26 cellular contexts compared by ENCODE assay signal in the genomic region with DNA sequence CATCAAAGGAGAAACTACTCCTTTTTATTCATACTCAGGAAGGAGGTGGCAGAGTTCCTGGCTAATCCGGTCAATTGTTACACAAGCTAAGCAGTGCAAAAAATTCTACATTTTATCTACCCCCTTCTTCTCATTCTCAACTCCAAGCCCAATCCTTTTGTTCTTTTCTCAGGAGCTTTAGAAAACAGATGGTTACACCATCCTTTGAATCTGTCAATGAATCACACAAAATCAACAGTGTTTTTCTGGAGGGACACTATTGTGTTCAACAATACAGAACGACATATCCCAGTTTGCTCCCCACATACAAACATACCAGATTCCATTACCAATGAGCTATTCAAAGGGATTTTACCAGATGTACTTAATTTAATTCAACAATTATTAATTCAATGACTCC.
"Had no signal": no experiment of that assay in that cellular context is flagged by ENCODE, and none has a peak within 500 bp of the region (broad histone marks: within the 10 kb centered on the region; RNA-seq: fewer than 3 reads in every experiment).

No MANE protein-coding gene starts in this region.

- H3K9me3 Mint-ChIP-seq: activated CD4-positive, alpha-beta memory T cell treated with anti-CD3 and anti-CD28 coated beads, Interleukin-2, amount 10 ng/mL, durations not matched to agents 7 days and 5 days; activated CD4-positive, alpha-beta T cell treated with anti-CD3 and anti-CD28 coated beads, Interleukin-2, amount 10 ng/mL, durations not matched to agents 7 days and 5 days; activated T-cell treated with anti-CD3 and anti-CD28 coated beads, Interleukin-2, amount 50 U/mL, for 24 hours; brain; natural killer cell treated with Interleukin-12 subunit alpha and Interleukin-12 subunit beta and Interleukin-15 and Interleukin-18, amount 100 ng/mL, for 72 hours had no signal

- H3K27ac Mint-ChIP-seq: activated CD4-positive, alpha-beta memory T cell treated with anti-CD3 and anti-CD28 coated beads, Interleukin-2, amount 10 ng/mL, durations not matched to agents 7 days and 5 days; activated CD4-positive, alpha-beta T cell treated with anti-CD3 and anti-CD28 coated beads, Interleukin-2, amount 10 ng/mL, durations not matched to agents 7 days and 5 days; activated naive CD4-positive, alpha-beta T cell treated with anti-CD3 and anti-CD28 coated beads, Interleukin-2, amount 10 ng/mL, durations not matched to agents 7 days and 5 days; activated naive CD8-positive, alpha-beta T cell treated with anti-CD3 and anti-CD28 coated beads, Interleukin-2, amount 10 ng/mL, durations not matched to agents 7 days and 5 days; activated T-cell treated with anti-CD3 and anti-CD28 coated beads, Interleukin-2, amount 50 U/mL, for 24 hours; brain; natural killer cell treated with Interleukin-12 subunit alpha and Interleukin-12 subunit beta and Interleukin-15 and Interleukin-18, amount 100 ng/mL, for 72 hours had no signal

- H3K27me3 ChIP-seq: ascending aorta, esophagus muscularis mucosa, neutrophil, suprapubic skin, tibial artery, upper lobe of right lung had no signal

- H3K4me3 Mint-ChIP-seq: activated CD4-positive, alpha-beta memory T cell treated with anti-CD3 and anti-CD28 coated beads, Interleukin-2, amount 10 ng/mL, durations not matched to agents 7 days and 5 days; activated CD4-positive, alpha-beta T cell treated with anti-CD3 and anti-CD28 coated beads, Interleukin-2, amount 10 ng/mL, durations not matched to agents 7 days and 5 days; activated naive CD4-positive, alpha-beta T cell treated with anti-CD3 and anti-CD28 coated beads, Interleukin-2, amount 10 ng/mL, durations not matched to agents 7 days and 5 days; activated naive CD8-positive, alpha-beta T cell treated with anti-CD3 and anti-CD28 coated beads, Interleukin-2, amount 10 ng/mL, durations not matched to agents 7 days and 5 days; activated T-cell treated with anti-CD3 and anti-CD28 coated beads, Interleukin-2, amount 50 U/mL, for 24 hours; brain; natural killer cell treated with Interleukin-12 subunit alpha and Interleukin-12 subunit beta and Interleukin-15 and Interleukin-18, amount 100 ng/mL, for 72 hours had no signal

- H3K4me1 ChIP-seq: esophagus muscularis mucosa, prostate gland, suprapubic skin had no signal

- H3K27ac ChIP-seq: ascending aorta, esophagus muscularis mucosa, left ventricle myocardium inferior, neutrophil, prostate gland, suprapubic skin, tibial artery, upper lobe of right lung had no signal

- ATAC-seq: mucosa of descending colon; natural killer cell treated with Interleukin-12 subunit alpha and Interleukin-12 subunit beta and Interleukin-15 and Interleukin-18, amount 100 ng/mL, for 72 hours; upper lobe of right lung had no signal

- H3K9me3 ChIP-seq: ascending aorta, esophagus muscularis mucosa, left ventricle myocardium inferior, mucosa of descending colon, neutrophil, prostate gland, suprapubic skin, tibial artery, upper lobe of right lung had no signal

- H3K27me3 Mint-ChIP-seq: activated CD4-positive, alpha-beta memory T cell treated with anti-CD3 and anti-CD28 coated beads, Interleukin-2, amount 10 ng/mL, durations not matched to agents 7 days and 5 days; activated CD4-positive, alpha-beta T cell treated with anti-CD3 and anti-CD28 coated beads, Interleukin-2, amount 10 ng/mL, durations not matched to agents 7 days and 5 days; activated naive CD4-positive, alpha-beta T cell treated with anti-CD3 and anti-CD28 coated beads, Interleukin-2, amount 10 ng/mL, durations not matched to agents 7 days and 5 days; activated naive CD8-positive, alpha-beta T cell treated with anti-CD3 and anti-CD28 coated beads, Interleukin-2, amount 10 ng/mL, durations not matched to agents 7 days and 5 days; activated T-cell treated with anti-CD3 and anti-CD28 coated beads, Interleukin-2, amount 50 U/mL, for 24 hours; brain; natural killer cell treated with Interleukin-12 subunit alpha and Interleukin-12 subunit beta and Interleukin-15 and Interleukin-18, amount 100 ng/mL, for 72 hours had no signal

- H3K4me3 ChIP-seq: ascending aorta, esophagus muscularis mucosa, left ventricle myocardium inferior, mucosa of descending colon, prostate gland, smooth muscle cell, suprapubic skin, tibial artery, upper lobe of right lung had no signal

- H3K4me2 ChIP-seq: smooth muscle cell had no signal

- H3K36me3 ChIP-seq: ascending aorta, esophagus muscularis mucosa, left ventricle myocardium inferior, neutrophil, prostate gland, suprapubic skin, tibial artery, upper lobe of right lung had no signal

- DNase-seq: activated CD4-positive, alpha-beta memory T cell treated with anti-CD3 and anti-CD28 coated beads, Interleukin-2, amount 10 ng/mL, durations not matched to agents 7 days and 5 days; activated CD4-positive, alpha-beta T cell treated with anti-CD3 and anti-CD28 coated beads for 1 hour; activated CD4-positive, alpha-beta T cell treated with anti-CD3 and anti-CD28 coated beads, Interleukin-2, amount 10 ng/mL, durations not matched to agents 7 days and 5 days; activated CD8-positive, alpha-beta memory T cell treated with anti-CD3 and anti-CD28 coated beads, Interleukin-2, amount 50 U/mL, for 48 hours; activated gamma-delta T cell; activated naive CD4-positive, alpha-beta T cell treated with anti-CD3 and anti-CD28 coated beads, Interleukin-2, amount 10 ng/mL, durations not matched to agents 7 days and 5 days; activated naive CD8-positive, alpha-beta T cell treated with anti-CD3 and anti-CD28 coated beads, Interleukin-2, amount 10 ng/mL, durations not matched to agents 7 days and 5 days; activated T-cell treated with anti-CD3 and anti-CD28 coated beads, Interleukin-2, amount 50 U/mL, for 24 hours; cortex of kidney; foreskin melanocyte; left ventricle myocardium inferior; mucosa of descending colon; stimulated activated CD4-positive, alpha-beta T cell treated with anti-CD3 and anti-CD28 coated beads, Interleukin-15, amount 100 ng/mL, for 24 hours; stimulated activated CD4-positive, alpha-beta T cell treated with anti-CD3 and anti-CD28 coated beads, Interleukin-2, amount 100 ng/mL, for 24 hours; stimulated activated naive CD4-positive, alpha-beta T cell; T-helper 2 cell; tibial artery; upper lobe of right lung had no signal

- H3K36me3 Mint-ChIP-seq: activated naive CD4-positive, alpha-beta T cell treated with anti-CD3 and anti-CD28 coated beads, Interleukin-2, amount 10 ng/mL, durations not matched to agents 7 days and 5 days; activated naive CD8-positive, alpha-beta T cell treated with anti-CD3 and anti-CD28 coated beads, Interleukin-2, amount 10 ng/mL, durations not matched to agents 7 days and 5 days; brain; natural killer cell treated with Interleukin-12 subunit alpha and Interleukin-12 subunit beta and Interleukin-15 and Interleukin-18, amount 100 ng/mL, for 72 hours had no signal

- H3K4me1 Mint-ChIP-seq: activated CD4-positive, alpha-beta memory T cell treated with anti-CD3 and anti-CD28 coated beads, Interleukin-2, amount 10 ng/mL, durations not matched to agents 7 days and 5 days; activated CD4-positive, alpha-beta T cell treated with anti-CD3 and anti-CD28 coated beads, Interleukin-2, amount 10 ng/mL, durations not matched to agents 7 days and 5 days; activated naive CD4-positive, alpha-beta T cell treated with anti-CD3 and anti-CD28 coated beads, Interleukin-2, amount 10 ng/mL, durations not matched to agents 7 days and 5 days; activated naive CD8-positive, alpha-beta T cell treated with anti-CD3 and anti-CD28 coated beads, Interleukin-2, amount 10 ng/mL, durations not matched to agents 7 days and 5 days had no signal
